ENCODE assay signal across 9 cellular contexts in genomic region chr5:10595678-10596309, GRCh38. TPM values are rescaled to one million over a fixed set of nuclear protein-coding genes. Genes with fewer than 3 reads are reported as not detected.
DNase-seq lines count a peak whose midpoint lies in the region; ATAC-seq and TF ChIP-seq lines count a peak whose summit lies in the region.
"Had no signal": no experiment of that assay in that cellular context is flagged by ENCODE, and none has a peak within 500 bp of the region (broad histone marks: within the 10 kb centered on the region; RNA-seq: fewer than 3 reads in every experiment).

No MANE protein-coding gene starts in this region.

- no peaks in the 10 kb centered on the region for H3K36me3 Mint-ChIP-seq in CD4-positive, alpha-beta memory T cell

- H3K9me2 ChIP-seq in SK-N-SH: no peaks in the 10 kb centered on the region

- H3K9me3 Mint-ChIP-seq in CD4-positive, alpha-beta memory T cell: peaks cover 0 to 5% (median 0%) of the 10 kb centered on the region in 8 donors

- intact Hi-C loops in CD4-positive, alpha-beta memory T cell (cut with micrococcal nuclease): no loop called here
- intact Hi-C loops in vagina (cut with DNase I): no loop called here

- no peaks in the 10 kb centered on the region for H3K9me3 ChIP-seq in CD4-positive, alpha-beta memory T cell (ENCODE audit: control insufficient read depth in 1 of 2, low read length in 2 of 2)
- H3K9me3 ChIP-seq in SK-N-SH (no peaks in the 10 kb centered on the region), vagina (no peaks in the 10 kb centered on the region)

- H3K4me2 ChIP-seq in SK-N-SH: peak overlapping the region; percentile 75

- no peak for TF ChIP-seq RAD21 in SK-N-SH (IDR thresholded peaks at IDR 0.05; ENCODE audit: low read length)

- peaks cover 0 to 3% of the 10 kb centered on the region in 2 donors for H3K27me3 Mint-ChIP-seq in CD4-positive, alpha-beta memory T cell

- H3K27me3 ChIP-seq in CD4-positive, alpha-beta memory T cell (ENCODE audit: insufficient read depth, low read length): no peaks in the 10 kb centered on the region
- no peaks in the 10 kb centered on the region for H3K27me3 ChIP-seq in SK-N-SH (ENCODE audit: insufficient read depth)
- H3K27me3 ChIP-seq in vagina: no peaks in the 10 kb centered on the region

- peak overlapping the region in 1 of 2 donors; percentile 46 for H3K4me3 ChIP-seq in CD4-positive, alpha-beta memory T cell (ENCODE audit: low read length in 2 of 2)
- H3K4me3 ChIP-seq in SK-N-SH (ENCODE audit: low read depth in 2 of 2, low read length in 1 of 2): peak overlapping the region in 1 of 2 experiments; percentile 52; a peak in 2 of 4 replicates
- H3K4me3 ChIP-seq in vagina: peak overlapping the region; percentile 7 to 28

- peak overlapping the region; percentile 20; the same call in 1 of the 2 replicates for H3K9ac ChIP-seq in SK-N-SH

- POLR2A ChIA-PET in CD4-positive, alpha-beta memory T cell (lab: Charles Lee; ENCODE audit: partially characterized antibody): no interaction called here
- POLR2A ChIA-PET in SK-N-SH (lab: Yijun Ruan, JAX): no interaction called here

- 18% methylated on average over 8 of the region's 8 CpGs for WGBS in SK-N-SH (ENCODE audit: low lambda C conversion rate)

- peaks cover 33% of the 10 kb centered on the region for H3F3A ChIP-seq in SK-N-SH (replicated peaks; ENCODE audit: insufficient read depth)

- H3K4me1 ChIP-seq in CD4-positive, alpha-beta memory T cell (ENCODE audit: insufficient read depth, low read length): peaks cover 22% of the 10 kb centered on the region
- H3K4me1 ChIP-seq in SK-N-SH (ENCODE audit: control insufficient read depth in 1 of 2, insufficient read depth in 2 of 2, low read depth in 1 of 2, low read length in 1 of 2): peaks cover 6 to 19% of the 10 kb centered on the region in 2 experiments
- peaks cover 31% of the 10 kb centered on the region for H3K4me1 ChIP-seq in vagina

- peak overlapping the region; percentile 24 to 85 (median 66) for H3K27ac Mint-ChIP-seq in CD4-positive, alpha-beta memory T cell

- H3K4me3 Mint-ChIP-seq in CD4-positive, alpha-beta memory T cell: peak overlapping the region; percentile 15 to 85 (median 70)

- no peak for TF ChIP-seq POLR2A in vagina (IDR thresholded peaks at IDR 0.05)

- DNase-seq in CD4-positive, alpha-beta memory T cell: peak in 1 of 5 donors; percentile 7
- DNase-seq in SK-N-SH: no peak
- DNase-seq in dedifferentiated amniotic fluid mesenchymal stem cell (ENCODE audit: extremely low spot score): peak; percentile 92
- peak; percentile 84 for DNase-seq in myocyte (ENCODE audit: low read depth)
- no peak for DNase-seq in vagina (ENCODE audit: extremely low spot score in 2 of 2)
- DNase-seq in GDM1 (lab: John Stamatoyannopoulos, UW): no peak
- DNase-seq in NCI-H2227 (lab: John Stamatoyannopoulos, UW; ENCODE audit: unreplicated experiment): no peak

- peak; percentile 47 for ATAC-seq in HG02623 (IDR thresholded peaks at IDR 0.05; ENCODE audit: unreplicated experiment)

- TF ChIP-seq EP300 in SK-N-SH (IDR thresholded peaks at IDR 0.05; ENCODE audit: borderline replicate concordance in 1 of 2, low read depth in 1 of 2, low read length in 1 of 2): peak in 1 of 2 experiments; percentile 61; a peak in 1 of 4 replicates

- CTCF ChIA-PET in CD4-positive, alpha-beta memory T cell (lab: Charles Lee; ENCODE audit: partially characterized antibody): interaction anchor here (0.6 to 0.8 kb wide), 2 partner anchors 9 to 11 kb away, joined by 3 read pairs; no protein-coding TSS in a partner anchor
- CTCF ChIA-PET in SK-N-SH (lab: Yijun Ruan, JAX): no interaction called here

- H3K4me1 Mint-ChIP-seq in CD4-positive, alpha-beta memory T cell: peaks cover 12 to 35% (median 23%) of the 10 kb centered on the region in 4 donors

- peaks cover 27% of the 10 kb centered on the region for H3K79me2 ChIP-seq in SK-N-SH (ENCODE audit: insufficient read depth)

- H2AFZ ChIP-seq in SK-N-SH (ENCODE audit: low read depth): peak overlapping the region; percentile 61; the same call in 1 of the 2 replicates

- H3K27ac ChIP-seq in CD4-positive, alpha-beta memory T cell (ENCODE audit: low read depth, low read length): no peak overlapping the region
- peak overlapping the region; percentile 56 to 91 for H3K27ac ChIP-seq in SK-N-SH (ENCODE audit: low read depth in 2 of 2, low read length in 1 of 2)
- H3K27ac ChIP-seq in vagina: peak overlapping the region; percentile 77

- no peaks in the 10 kb centered on the region for H3K36me3 ChIP-seq in CD4-positive, alpha-beta memory T cell (ENCODE audit: insufficient read depth, low read length)
- no peaks in the 10 kb centered on the region for H3K36me3 ChIP-seq in SK-N-SH (replicated peaks in 1 of 2; ENCODE audit: control insufficient read depth in 1 of 2, insufficient read depth in 2 of 2, low read length in 1 of 2)
- H3K36me3 ChIP-seq in vagina: no peaks in the 10 kb centered on the region

- no peaks in the 10 kb centered on the region for H4K20me1 ChIP-seq in SK-N-SH (ENCODE audit: insufficient read depth)

- no peak for TF ChIP-seq CTCF in SK-N-SH (IDR thresholded peaks at IDR 0.05)
- no peak for TF ChIP-seq CTCF in vagina (IDR thresholded peaks at IDR 0.05)

TF ChIP-seq in SK-N-SH, 30 proteins besides CTCF, POLR2A, EP300 and RAD21 (continues in another document):
- TF ChIP-seq ELF1 (IDR thresholded peaks at IDR 0.05) (peak; percentile 87), RXRA (IDR thresholded peaks at IDR 0.05; ENCODE audit: borderline replicate concordance, low read depth) (peak; percentile 71; the same call in 1 of the 2 replicates), FOSL2 (IDR thresholded peaks at IDR 0.05; ENCODE audit: borderline replicate concordance, low read depth) (peak; percentile 91), SMC3 (IDR thresholded peaks at IDR 0.05; ENCODE audit: low read depth, low read length) (no peak), NFIC (IDR thresholded peaks at IDR 0.05; ENCODE audit: borderline replicate concordance) (peak; percentile 80), SIN3A (IDR thresholded peaks at IDR 0.05; ENCODE audit: borderline replicate concordance, low read depth, low read length) (no peak), NRF1 (IDR thresholded peaks at IDR 0.05; ENCODE audit: low read depth, low read length) (no peak), CHD2 (IDR thresholded peaks at IDR 0.05; ENCODE audit: low read length, partially characterized antibody) (no peak), TAF1 (IDR thresholded peaks at IDR 0.05; ENCODE audit: borderline replicate concordance, low read depth, low read length) (no peak), YY1 (IDR thresholded peaks at IDR 0.05; ENCODE audit: low read depth) (peak; percentile 55; the same call in 1 of the 2 replicates), ZBTB33 (IDR thresholded peaks at IDR 0.05; ENCODE audit: borderline replicate concordance, low read depth) (no peak), PBX3 (IDR thresholded peaks at IDR 0.05) (no peak; the same call in 1 of the 2 replicates)
- TF ChIP-seq, protein P1, sequence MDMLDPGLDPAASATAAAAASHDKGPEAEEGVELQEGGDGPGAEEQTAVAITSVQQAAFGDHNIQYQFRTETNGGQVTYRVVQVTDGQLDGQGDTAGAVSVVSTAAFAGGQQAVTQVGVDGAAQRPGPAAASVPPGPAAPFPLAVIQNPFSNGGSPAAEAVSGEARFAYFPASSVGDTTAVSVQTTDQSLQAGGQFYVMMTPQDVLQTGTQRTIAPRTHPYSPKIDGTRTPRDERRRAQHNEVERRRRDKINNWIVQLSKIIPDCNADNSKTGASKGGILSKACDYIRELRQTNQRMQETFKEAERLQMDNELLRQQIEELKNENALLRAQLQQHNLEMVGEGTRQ (IDR thresholded peaks at IDR 0.05; ENCODE audit: borderline replicate concordance, low read depth, low read length): no peak

RNA-seq across cellular contexts. Expression of gene ANKRD33B, which starts 31.9 kb away (rescaled TPM):
- 1 to 10 TPM; 2.0 to 2.3 TPM for total RNA-seq in CD4-positive, alpha-beta memory T cell
- polyA plus RNA-seq in CD4-positive, alpha-beta memory T cell: under 1 TPM; 0.05 to 0.37 TPM
- polyA plus RNA-seq in SK-N-SH (2012; rRNA removed): 1.8 and 1.9 TPM in 2 replicates
- polyA plus RNA-seq in SK-N-SH (2012; cell fraction: cytosol; rRNA removed): 1.2 and 1.7 TPM in 2 replicates
- polyA plus RNA-seq in SK-N-SH (2012; cell fraction: nucleus; rRNA removed): 4.3 and 7.0 TPM in 2 replicates
- total RNA-seq in myocyte (1.0 and 3.1 TPM in 2 replicates), vagina (14.2 TPM)
- 4.3 TPM for polyA plus RNA-seq in myocyte (2012)
- polyA plus RNA-seq: neural cell had no signal

Comparison
In these comparisons a context has a peak if more than half of its experiments do, and no peak if none do; other contexts are left out.
1. DNase-seq: peak in dedifferentiated amniotic fluid mesenchymal stem cell (single experiment) and myocyte (single experiment); none in SK-N-SH (single experiment), vagina (0 of 2), GDM1 (single experiment) and NCI-H2227 (single experiment).